In the genomic region with DNA sequence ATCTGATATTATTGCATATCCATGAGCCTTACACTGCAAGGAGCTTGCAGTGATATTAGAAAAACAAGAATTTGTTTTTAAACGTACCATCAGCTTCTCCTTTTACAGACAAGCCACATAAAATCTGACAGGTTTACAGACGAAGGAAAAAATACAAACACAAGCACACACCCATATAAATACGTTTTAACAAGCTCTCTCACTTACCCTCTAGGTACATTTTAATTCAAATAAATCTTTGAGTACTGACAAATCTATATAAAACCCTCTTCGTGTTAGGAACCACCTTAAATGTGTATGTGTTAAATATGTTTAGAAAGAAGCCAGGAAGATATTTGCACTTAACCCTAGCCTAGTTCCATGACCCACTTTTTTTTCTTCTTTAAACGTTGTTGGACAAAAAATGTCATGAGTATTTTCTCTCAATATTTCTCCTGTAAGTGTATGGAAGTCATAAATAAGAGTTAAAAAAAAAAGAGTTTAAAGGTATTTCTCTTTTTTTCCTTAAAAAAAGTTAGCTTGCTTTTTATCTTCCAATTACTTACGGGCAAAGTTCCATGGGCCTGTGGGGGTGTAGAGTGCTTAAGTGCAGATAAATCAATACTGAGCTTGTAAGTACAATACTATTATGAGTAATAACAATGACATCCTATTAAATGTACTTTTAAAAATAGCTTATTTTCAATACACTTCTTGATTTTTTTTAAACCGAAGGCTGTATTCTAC, we compare ENCODE assay signal across 1 cellular context.
TF ChIP-seq lines count a peak whose summit lies in the region.

No MANE protein-coding gene starts in this region.

TF ChIP-seq in GM12878, 131 proteins besides CTCF, POLR2A, EP300 and RAD21:
- TF ChIP-seq NFYA (IDR thresholded peaks at IDR 0.05; ENCODE audit: borderline replicate concordance, low read depth, low read length) (no peak), RFX5 (IDR thresholded peaks at IDR 0.05; ENCODE audit: low read depth, low read length) (no peak), JUNB (IDR thresholded peaks at IDR 0.05) (peak; percentile 43), NFIC (IDR thresholded peaks at IDR 0.05; ENCODE audit: low read depth, low read length) (peak; percentile 41; the same call in 1 of the 2 replicates), SMAD5 (IDR thresholded peaks at IDR 0.05; ENCODE audit: low read depth) (no peak), HCFC1 (IDR thresholded peaks at IDR 0.05; ENCODE audit: low read length) (no peak), WRNIP1 (IDR thresholded peaks at IDR 0.05; ENCODE audit: borderline replicate concordance, low read depth, low read length) (no peak), MLLT1 (IDR thresholded peaks at IDR 0.05) (0 out of 2 replicates have a peak, but pooled peaks have one; percentile 8), IKZF1 (conservative IDR thresholded peaks at IDR 0.05) (no peak), HDAC2 (IDR thresholded peaks at IDR 0.05) (no peak), ZBED1 (IDR thresholded peaks at IDR 0.05; ENCODE audit: borderline replicate concordance) (no peak), SMC3 (IDR thresholded peaks at IDR 0.05; ENCODE audit: borderline replicate concordance, low read length) (no peak), PML (IDR thresholded peaks at IDR 0.05; ENCODE audit: low read length) (no peak), ELK1 (IDR thresholded peaks at IDR 0.05; ENCODE audit: low read depth, low read length) (no peak), ETV6 (conservative IDR thresholded peaks at IDR 0.05 in 1 of 2, IDR thresholded peaks at IDR 0.05 in 1 of 2; ENCODE audit: borderline replicate concordance in 1 of 2, low read depth in 1 of 2) (no peak)
- TF ChIP-seq, protein P1, sequence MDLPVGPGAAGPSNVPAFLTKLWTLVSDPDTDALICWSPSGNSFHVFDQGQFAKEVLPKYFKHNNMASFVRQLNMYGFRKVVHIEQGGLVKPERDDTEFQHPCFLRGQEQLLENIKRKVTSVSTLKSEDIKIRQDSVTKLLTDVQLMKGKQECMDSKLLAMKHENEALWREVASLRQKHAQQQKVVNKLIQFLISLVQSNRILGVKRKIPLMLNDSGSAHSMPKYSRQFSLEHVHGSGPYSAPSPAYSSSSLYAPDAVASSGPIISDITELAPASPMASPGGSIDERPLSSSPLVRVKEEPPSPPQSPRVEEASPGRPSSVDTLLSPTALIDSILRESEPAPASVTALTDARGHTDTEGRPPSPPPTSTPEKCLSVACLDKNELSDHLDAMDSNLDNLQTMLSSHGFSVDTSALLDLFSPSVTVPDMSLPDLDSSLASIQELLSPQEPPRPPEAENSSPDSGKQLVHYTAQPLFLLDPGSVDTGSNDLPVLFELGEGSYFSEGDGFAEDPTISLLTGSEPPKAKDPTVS (IDR thresholded peaks at IDR 0.05; ENCODE audit: low read depth, low read length) = no peak
